11 cellular contexts compared by ENCODE assay signal in the genomic region with DNA sequence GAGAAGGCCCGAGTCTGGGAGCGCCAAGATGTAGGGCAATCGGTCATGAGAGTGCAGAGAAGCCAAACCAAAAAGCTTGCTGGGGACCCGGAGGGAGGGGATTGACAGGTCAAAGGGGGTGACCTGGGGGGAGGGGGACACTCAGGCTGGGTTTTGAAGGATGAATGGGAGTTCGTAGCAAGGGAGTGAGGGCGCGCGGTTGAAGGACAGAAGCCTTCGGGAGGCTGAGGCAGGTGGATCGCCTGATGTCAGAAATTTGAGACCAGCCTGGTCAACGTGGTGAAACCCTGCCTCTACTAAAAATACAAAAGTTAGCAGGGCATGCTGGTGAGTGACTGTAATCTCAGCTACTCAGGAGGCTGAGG. TPM values are rescaled to one million over a fixed set of nuclear protein-coding genes. Genes with fewer than 3 reads are reported as not detected.
DNase-seq lines count a peak whose midpoint lies in the region; ATAC-seq and TF ChIP-seq lines count a peak whose summit lies in the region.
"Not testable (repeated sequence)": the region's sequence is repeated elsewhere in the genome, so short reads cannot be mapped to it uniquely, and the experiment has no call there.
"Had no signal": no experiment of that assay in that cellular context is flagged by ENCODE, and none has a peak within 500 bp of the region (broad histone marks: within the 10 kb centered on the region; RNA-seq: fewer than 3 reads in every experiment).

No MANE protein-coding gene starts in this region.

- dilution Hi-C loops in IMR-90 (cut with HindIII; ENCODE audit: low sequenced_read_pairs, unreplicated experiment), result not testable (repeated sequence)

- H2AK9ac ChIP-seq in IMR-90 (replicated peaks; ENCODE audit: low read depth, low read length, poor library complexity), result not testable (repeated sequence)

- in situ Hi-C loops in IMR-90 (cut with MboI; ENCODE audit: low sequenced_read_pairs), result not testable (repeated sequence)

- CTCF ChIA-PET in CD4-positive, alpha-beta memory T cell (lab: Charles Lee; ENCODE audit: partially characterized antibody), result interaction anchor here (0.6 to 1.5 kb wide), 5 partner anchors 10 to 140 kb away, joined by 3 to 4 read pairs (median 3); no protein-coding TSS in a partner anchor
- CTCF ChIA-PET in IMR-90 (lab: Yijun Ruan, JAX), result not testable (repeated sequence)

- POLR2A ChIA-PET in CD4-positive, alpha-beta memory T cell (lab: Charles Lee; ENCODE audit: partially characterized antibody), result interaction anchor here (1.0 to 1.4 kb wide), 15 partner anchors 24 to 714 kb away, joined by 3 to 6 read pairs (median 3); a partner anchor contains a TSS
- POLR2A ChIA-PET in IMR-90 (lab: Charles Lee; ENCODE audit: unreplicated experiment), result not testable (repeated sequence)

- H4K8ac ChIP-seq in IMR-90 (ENCODE audit: low read depth in 2 of 2, low read length in 2 of 2), result peak overlapping the region; percentile 60 to 69; a peak in 2 of 4 replicates

- H3K4me2 ChIP-seq in IMR-90 (ENCODE audit: low read depth, low read length) (peak overlapping the region; percentile 56), parathyroid adenoma (ENCODE audit: low read length) (peak overlapping the region; percentile 71)

- 0% methylated on average over 1 of the region's 11 CpGs; no CpG with 5 or more reads in 1 of the 2 experiments for WGBS in IMR-90 (ENCODE audit: extremely low coverage in 2 of 2, insufficient read length in 1 of 2), 2 experiments
- 42 to 45% methylated on average over 11 of the region's 11 CpGs for WGBS in esophagus, 2 donors
- WGBS in liver, result 49% methylated on average over 11 of the region's 11 CpGs

- H3K4ac ChIP-seq in IMR-90 (ENCODE audit: low read depth, low read length), result not testable (repeated sequence)

- not testable (repeated sequence) for ATAC-seq in IMR-90 (ENCODE audit: low read depth)

- H2AK5ac ChIP-seq in IMR-90 (ENCODE audit: low read depth, low read length), result not testable (repeated sequence)

- H3K9me3 ChIP-seq in CD4-positive, alpha-beta memory T cell (ENCODE audit: control insufficient read depth in 1 of 2, low read length in 2 of 2); IMR-90 (ENCODE audit: control insufficient read depth, insufficient read depth, low read length); ascending aorta; esophagus (ENCODE audit: control insufficient read depth in 2 of 2, insufficient read depth in 1 of 2, low read depth in 1 of 2, low read length in 1 of 2); liver (ENCODE audit: control insufficient read depth in 4 of 4, low read length in 3 of 4); parathyroid adenoma (ENCODE audit: control insufficient read depth, low read length); tibial artery: not testable (repeated sequence)

- H3K79me2 ChIP-seq in parathyroid adenoma, result peaks cover 21% of the 10 kb centered on the region

- H2BK15ac ChIP-seq in IMR-90 (ENCODE audit: low read depth, low read length), result not testable (repeated sequence)

- peak overlapping the region; percentile 55 for H3K27ac ChIP-seq in CD4-positive, alpha-beta memory T cell (ENCODE audit: low read depth, low read length)
- H3K27ac ChIP-seq in IMR-90 (ENCODE audit: insufficient read depth, low read length); liver (ENCODE audit: low read depth in 1 of 2, low read length in 2 of 2): not testable (repeated sequence)
- H3K27ac ChIP-seq in VCaP (peak overlapping the region; percentile 72), ascending aorta (peak overlapping the region; percentile 39 to 43), esophagus (ENCODE audit: low read depth in 2 of 2, low read length in 1 of 2) (peak overlapping the region; percentile 61 to 84), parathyroid adenoma (peak overlapping the region; percentile 77), tibial artery (peak overlapping the region; percentile 62 to 63)

- not testable (repeated sequence) for H2BK20ac ChIP-seq in IMR-90 (ENCODE audit: low read depth, low read length)

- H3K36me3 Mint-ChIP-seq in CD4-positive, alpha-beta memory T cell, result not testable (repeated sequence)

- TF ChIP-seq CTCF in IMR-90 (conservative IDR thresholded peaks at IDR 0.05; ENCODE audit: low read depth, low read length); VCaP (conservative IDR thresholded peaks at IDR 0.05); liver (IDR thresholded peaks at IDR 0.05; ENCODE audit: low read depth, low read length, missing input control); parathyroid adenoma (IDR thresholded peaks at IDR 0.05); tibial artery (IDR thresholded peaks at IDR 0.05): not testable (repeated sequence)
- peak in 1 of 3 experiments; percentile 5 for TF ChIP-seq CTCF in ascending aorta (IDR thresholded peaks at IDR 0.05)

- peaks cover 5 to 14% (median 9%) of the 10 kb centered on the region in 4 donors for H3K4me1 Mint-ChIP-seq in CD4-positive, alpha-beta memory T cell

- TF ChIP-seq POLR2A in IMR-90 (IDR thresholded peaks at IDR 0.05; ENCODE audit: low read depth, low read length), result not testable (repeated sequence)

- H2BK5ac ChIP-seq in IMR-90 (ENCODE audit: low read depth, low read length, poor library complexity, severe bottlenecking), result not testable (repeated sequence)

- not testable (repeated sequence) for H3K9me1 ChIP-seq in IMR-90 (ENCODE audit: insufficient read depth, low read length)

- peak overlapping the region; percentile 74 to 88 (median 80) for H3K4me3 Mint-ChIP-seq in CD4-positive, alpha-beta memory T cell

- not testable (repeated sequence) for H3K27me3 Mint-ChIP-seq in CD4-positive, alpha-beta memory T cell

- H3K27me3 ChIP-seq in CD4-positive, alpha-beta memory T cell (ENCODE audit: insufficient read depth, low read length); IMR-90 (ENCODE audit: control insufficient read depth, insufficient read depth, low read length); ascending aorta; esophagus (ENCODE audit: control insufficient read depth in 1 of 2, insufficient read depth in 2 of 2, low read length in 2 of 2); liver (ENCODE audit: control insufficient read depth in 4 of 4, insufficient read depth in 4 of 4, low read length in 3 of 4); parathyroid adenoma (ENCODE audit: control insufficient read depth, insufficient read depth, low read length); tibial artery: not testable (repeated sequence)

- not testable (repeated sequence) for H4K5ac ChIP-seq in IMR-90 (ENCODE audit: low read depth, low read length)

- not testable (repeated sequence) for H3K14ac ChIP-seq in IMR-90 (replicated peaks; ENCODE audit: low read depth, low read length)

- not testable (repeated sequence) for TF ChIP-seq RAD21 in IMR-90 (IDR thresholded peaks at IDR 0.05; ENCODE audit: low read length); liver (IDR thresholded peaks at IDR 0.05)

- peak overlapping the region in 1 of 2 donors; percentile 53 for H3K4me3 ChIP-seq in CD4-positive, alpha-beta memory T cell (ENCODE audit: low read length in 2 of 2)
- peak overlapping the region; percentile 97 for H3K4me3 ChIP-seq in IMR-90 (ENCODE audit: insufficient read depth, low read depth, low read length)
- peak overlapping the region; percentile 92 to 96 for H3K4me3 ChIP-seq in ascending aorta
- peak overlapping the region; percentile 75 to 78 for H3K4me3 ChIP-seq in esophagus (ENCODE audit: low read depth in 1 of 2, low read length in 2 of 2)
- peak overlapping the region; percentile 24 to 84 (median 32) for H3K4me3 ChIP-seq in liver (ENCODE audit: low read depth in 1 of 3, low read length in 3 of 3)
- peak overlapping the region; percentile 45 for H3K4me3 ChIP-seq in parathyroid adenoma (ENCODE audit: low read depth, low read length)
- H3K4me3 ChIP-seq in tibial artery, result peak overlapping the region; percentile 78 to 84

- not testable (repeated sequence) for H2BK120ac ChIP-seq in IMR-90 (ENCODE audit: low read depth, low read length)

- intact Hi-C loops in CD4-positive, alpha-beta memory T cell (cut with micrococcal nuclease), result loop anchor here (1.0 to 5.0 kb wide), 3 partner anchors 51 to 140 kb away; no protein-coding TSS in a partner anchor
- intact Hi-C loops in IMR-90 (cut with micrococcal nuclease); ascending aorta (cut with DNase I); tibial artery (cut with DNase I; ENCODE audit: low total_unique reads): not testable (repeated sequence)

- not testable (repeated sequence) for H3K36me3 ChIP-seq in CD4-positive, alpha-beta memory T cell (ENCODE audit: insufficient read depth, low read length); IMR-90 (ENCODE audit: control insufficient read depth, insufficient read depth, low read length); ascending aorta; esophagus (ENCODE audit: control insufficient read depth in 2 of 2, insufficient read depth in 2 of 2, low read length in 1 of 2); liver (ENCODE audit: control insufficient read depth in 4 of 4, insufficient read depth in 3 of 4, low read depth in 1 of 4, low read length in 3 of 4); parathyroid adenoma (ENCODE audit: control insufficient read depth, insufficient read depth, low read length); tibial artery

- peak overlapping the region in 6 of 7 donors; percentile 21 to 84 (median 54) for H3K27ac Mint-ChIP-seq in CD4-positive, alpha-beta memory T cell

- H4K20me1 ChIP-seq in IMR-90 (ENCODE audit: insufficient read depth, low read length), result peaks cover 19% of the 10 kb centered on the region

- H3K56ac ChIP-seq in IMR-90 (ENCODE audit: extremely low read depth, insufficient read depth, low read length), result not testable (repeated sequence)

- BruUV-seq in IMR-90 (replicated peaks; lab: Mats Ljungman, UMichigan), result not testable (repeated sequence)

- peaks cover 12 to 23% of the 10 kb centered on the region in 2 experiments; a peak in 3 of 4 replicates for H3K79me1 ChIP-seq in IMR-90 (ENCODE audit: low read depth in 1 of 2, low read length in 2 of 2)

- H4K91ac ChIP-seq in IMR-90 (ENCODE audit: insufficient read depth, low read depth, low read length), result not testable (repeated sequence)

- H2AFZ ChIP-seq in IMR-90 (replicated peaks; ENCODE audit: low read length, poor library complexity) (peak overlapping the region; percentile 51), parathyroid adenoma (peak overlapping the region; percentile 99)

- H3K4me1 ChIP-seq in CD4-positive, alpha-beta memory T cell (ENCODE audit: insufficient read depth, low read length); IMR-90 (ENCODE audit: control insufficient read depth, insufficient read depth, low read length); ascending aorta; esophagus (ENCODE audit: control insufficient read depth in 2 of 2, insufficient read depth in 2 of 2, low read length in 1 of 2): not testable (repeated sequence)
- H3K4me1 ChIP-seq in liver (ENCODE audit: control insufficient read depth in 4 of 4, insufficient read depth in 4 of 4, low read length in 3 of 4) (peaks cover 0 to 15% (median 5%) of the 10 kb centered on the region in 4 donors), parathyroid adenoma (peaks cover 10% of the 10 kb centered on the region), tibial artery (peaks cover 0 to 17% (median 10%) of the 10 kb centered on the region in 4 donors)

- H3K9ac ChIP-seq in IMR-90 (ENCODE audit: low read depth, low read length), result peak overlapping the region; percentile 44
- not testable (repeated sequence) for H3K9ac ChIP-seq in liver (ENCODE audit: low read depth in 1 of 2, low read length in 2 of 2)
- peak overlapping the region; percentile 28 for H3K9ac ChIP-seq in parathyroid adenoma

- not testable (repeated sequence) for H3K18ac ChIP-seq in IMR-90 (ENCODE audit: low read depth, low read length)

- not testable (repeated sequence) for DNase-seq in CD4-positive, alpha-beta memory T cell; IMR-90; ascending aorta (ENCODE audit: low spot score in 2 of 2); tibial artery

- H3K23ac ChIP-seq in IMR-90 (ENCODE audit: low read depth, low read length), result 0 out of 2 replicates have a peak overlapping the region, but pooled peaks have one; percentile 87

- H3K9me3 Mint-ChIP-seq in CD4-positive, alpha-beta memory T cell, result not testable (repeated sequence)

RNA-seq across cellular contexts. Expression of a gene that starts 35.0 kb away (rescaled TPM):
- total RNA-seq in CD4-positive, alpha-beta memory T cell, result not detected
- polyA plus RNA-seq in CD4-positive, alpha-beta memory T cell, result 1 to 10 TPM; 6.3 to 9.9 TPM
- total RNA-seq in IMR-90 (2012; rRNA removed) (not detected in 2 replicates), ascending aorta (not detected), liver (not detected)
- polyA plus RNA-seq in IMR-90 (2012; rRNA removed) (not detected in 2 replicates), esophagus (under 1 TPM; 0.05 to 0.10 TPM), liver (1 to 10 TPM in 1 of 2 donors, under 1 TPM in 1; 0.07 to 1.7 TPM)
- polyA plus RNA-seq in IMR-90 (2012; cell fraction: cytosol; rRNA removed), result not detected in 2 replicates
- polyA plus RNA-seq in IMR-90 (2012; cell fraction: nucleus; rRNA removed; ENCODE audit: low replicate concordance), result not detected in 2 replicates
- total RNA-seq: left lobe of liver, M059J, subcutaneous adipose tissue had no signal

RNA-seq across cellular contexts. Expression of a gene that starts 52.8 kb away (rescaled TPM):
- 10 to 100 TPM; 77.4 to 85.2 TPM for total RNA-seq in CD4-positive, alpha-beta memory T cell
- 10 to 100 TPM; 68.2 to 87.3 TPM for polyA plus RNA-seq in CD4-positive, alpha-beta memory T cell
- total RNA-seq in IMR-90 (2012; rRNA removed) (not detected in 2 replicates), ascending aorta (27.8 TPM), liver (under 1 TPM; 0.37 to 0.59 TPM)
- polyA plus RNA-seq in IMR-90 (2012; rRNA removed) (not detected in 2 replicates), esophagus (under 1 TPM; 0.24 to 0.31 TPM), liver (under 1 TPM; 0.58 to 0.81 TPM)
- polyA plus RNA-seq in IMR-90 (2012; cell fraction: cytosol; rRNA removed), result not detected in 2 replicates
- 0.05 TPM in 1 of 2 replicates, not detected in the other for polyA plus RNA-seq in IMR-90 (2012; cell fraction: nucleus; rRNA removed; ENCODE audit: low replicate concordance)
- total RNA-seq: M059J had no signal

Comparison
In these comparisons a context has a peak if more than half of its experiments do, and no peak if none do; other contexts are left out.
1. RNA of a gene that starts 52.8 kb away (total RNA-seq): 77.4 to 85.2 TPM in CD4-positive, alpha-beta memory T cell and 27.8 TPM in ascending aorta (single experiment); 0.37 to 0.59 TPM in liver and not detected in IMR-90; every median in the first group is over 10 times any median in the second.